Comparison of ENCODE assay signal across 9 cellular contexts in the genomic region with DNA sequence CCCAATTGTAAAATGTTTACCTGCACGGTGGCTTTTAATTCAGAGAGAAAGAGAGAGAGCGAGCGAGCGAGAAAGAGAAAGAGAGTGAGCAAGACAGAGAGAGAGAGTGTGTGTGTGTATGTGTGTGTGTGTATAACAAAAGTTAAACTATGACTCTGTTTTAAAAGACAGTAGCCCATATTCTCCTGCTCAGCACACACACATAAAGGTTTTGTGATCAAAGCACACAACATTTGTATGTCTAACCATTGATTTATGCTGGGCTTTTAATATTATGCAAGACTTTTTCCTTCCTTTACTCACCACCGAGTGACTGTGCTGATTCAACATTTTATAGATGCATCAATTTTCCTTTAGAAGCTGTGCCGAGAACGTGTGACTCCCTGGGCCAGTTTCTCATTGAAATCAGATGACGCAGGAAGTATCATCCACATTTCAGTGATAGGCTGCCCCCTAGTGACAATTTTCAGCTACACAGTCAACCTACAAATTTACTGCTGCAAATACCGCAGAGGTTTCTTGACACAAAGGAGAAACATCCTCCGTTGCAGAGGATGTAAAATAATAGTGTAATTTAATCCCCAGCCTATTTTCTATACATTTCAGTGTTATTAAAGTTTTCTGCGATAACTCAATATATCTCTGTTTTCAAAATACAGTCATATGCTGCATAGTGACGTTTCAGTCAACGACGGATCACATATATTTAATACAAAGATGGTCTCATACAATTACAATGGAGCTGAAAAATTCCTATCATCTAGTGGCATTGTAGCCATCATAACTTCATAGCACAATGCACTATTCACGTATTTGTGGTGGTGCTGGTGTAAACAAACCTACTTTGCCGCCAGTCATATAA.
DNase-seq lines count a peak whose midpoint lies in the region; ATAC-seq lines count a peak whose summit lies in the region.
"Had no signal": no experiment of that assay in that cellular context is flagged by ENCODE, and none has a peak within 500 bp of the region (broad histone marks: within the 10 kb centered on the region; RNA-seq: fewer than 3 reads in every experiment).

No MANE protein-coding gene starts in this region.

- DNase-seq in NCI-H1417 (lab: John Stamatoyannopoulos, UW) (peak; percentile 22 to 72 (median 64)), NCI-H1417 treated with DMSO at 0.1 percent for 48 hours (lab: John Stamatoyannopoulos, UW) (no peak), NCI-H1436 treated with DMSO at 0.1 percent for 48 hours (lab: John Stamatoyannopoulos, UW) (peak; percentile 37), T-helper 17 cell (peak; percentile 12 to 63 (median 27)), anterior cingulate cortex (lab: John Stamatoyannopoulos, UW) (peak in 51 of 58 donors; percentile 3 to 81 (median 39)), hepatic stellate cell (ENCODE audit: low spot score) (peak; percentile 47), sciatic nerve (ENCODE audit: low spot score) (peak; percentile 71)

- intact Hi-C loops in sciatic nerve (cut with DNase I) = loop anchor here (10.0 kb wide), 1 partner anchor 890 kb away; no protein-coding TSS in a partner anchor

- peaks cover 9% of the 10 kb centered on the region for H3K4me1 Mint-ChIP-seq in T-helper 17 cell

- no peaks in the 10 kb centered on the region for H3K9me3 ChIP-seq in T-helper 17 cell (ENCODE audit: control insufficient read depth, low read length, poor library complexity, severe bottlenecking)
- H3K9me3 ChIP-seq: BLaER1 had no signal

- ATAC-seq in HG02840 (IDR thresholded peaks at IDR 0.05; ENCODE audit: low FRiP score, unreplicated experiment) (peak; percentile 84), T-helper 17 cell (peak; percentile 92), sciatic nerve (peak; percentile 93)

- H3K27ac Mint-ChIP-seq in T-helper 17 cell = peak overlapping the region; percentile 85

- H3K36me3 Mint-ChIP-seq in T-helper 17 cell (ENCODE audit: low read depth) = no peaks in the 10 kb centered on the region

- peak overlapping the region; percentile 81 for H3K4me3 Mint-ChIP-seq in T-helper 17 cell

- H3K27me3 Mint-ChIP-seq in T-helper 17 cell = no peaks in the 10 kb centered on the region
